In the genomic region with DNA sequence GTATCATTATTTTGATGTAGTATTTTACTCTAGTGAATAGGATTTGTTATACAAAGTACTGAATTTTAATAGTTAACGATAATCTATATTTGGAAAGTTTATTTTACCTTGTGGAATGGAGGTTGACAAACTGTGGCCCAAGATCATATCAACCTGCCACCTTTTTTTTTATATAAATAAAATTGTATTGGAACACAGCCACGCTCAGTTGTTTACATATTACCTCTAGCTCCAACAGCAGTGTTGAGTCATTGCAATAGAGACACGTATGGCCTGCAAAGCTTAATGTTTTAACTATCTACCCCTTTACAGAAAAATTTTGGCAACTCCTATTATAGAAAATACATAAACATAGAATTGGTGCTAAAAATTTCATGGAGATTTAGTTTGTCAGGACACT, we compare ENCODE assay signal across 16 cellular contexts.
"Had no signal": no experiment of that assay in that cellular context is flagged by ENCODE, and none has a peak within 500 bp of the region (broad histone marks: within the 10 kb centered on the region; RNA-seq: fewer than 3 reads in every experiment).

No MANE protein-coding gene starts in this region.

- H3K9me3 ChIP-seq: gastroesophageal sphincter, neutrophil, tibial artery, uterus had no signal

- DNase-seq: activated CD4-positive, alpha-beta T cell treated with anti-CD3 and anti-CD28 coated beads, Interleukin-2, amount 50 U/mL, for 4 hours; activated CD4-positive, CD25-positive, alpha-beta regulatory T cell treated with anti-CD3 and anti-CD28 coated beads, Interleukin-2, amount 50 U/mL, for 72 hours; activated CD8-positive, alpha-beta memory T cell treated with anti-CD3 and anti-CD28 coated beads, Interleukin-2, amount 10 ng/mL, durations not matched to agents 7 days and 5 days; activated effector memory CD4-positive, alpha-beta T cell treated with Interleukin-2 at 50 U/mL for 16 hours; activated T-cell treated with anti-CD3 and anti-CD28 coated beads, Interleukin-2, amount 50 U/mL, for 24 hours; amniotic stem cell; kidney; naive thymus-derived CD8-positive, alpha-beta T cell; right cardiac atrium; stimulated activated CD4-positive, alpha-beta T cell treated with anti-CD3 and anti-CD28 coated beads, Interleukin-1b, Interleukin-23, amount 100 ng/mL, for 48 hours; tibial artery; uterus had no signal

- ATAC-seq: activated CD8-positive, alpha-beta memory T cell treated with anti-CD3 and anti-CD28 coated beads, Interleukin-2, amount 10 ng/mL, durations not matched to agents 7 days and 5 days; activated naive CD4-positive, alpha-beta T cell treated with anti-CD3 and anti-CD28 coated beads, Interleukin-2, amount 50 U/mL, for 72 hours; gastroesophageal sphincter; naive thymus-derived CD8-positive, alpha-beta T cell; right cardiac atrium; stimulated activated memory B cell treated with anti-CD40 and anti-IgM and Interleukin-4, amounts not matched to agents 10 μg/mL and 1 μg/mL and 100 μg/mL, for 72 hours had no signal

- H3K27me3 ChIP-seq: gastroesophageal sphincter, neutrophil, tibial artery, uterus had no signal

- H3K4me3 ChIP-seq: gastroesophageal sphincter, tibial artery, uterus had no signal

- H3K4me1 ChIP-seq: tibial artery, uterus had no signal

- H3K27ac ChIP-seq: neutrophil, tibial artery, uterus had no signal

- FAIRE-seq: kidney had no signal

- H3K36me3 ChIP-seq: gastroesophageal sphincter, neutrophil, tibial artery, uterus had no signal
